ENCODE assay signal across 9 cellular contexts in genomic region chr6:134892362-134892761, GRCh38. TPM values are rescaled to one million over a fixed set of nuclear protein-coding genes. Genes with fewer than 3 reads are reported as not detected.
"Had no signal": no experiment of that assay in that cellular context is flagged by ENCODE, and none has a peak within 500 bp of the region (broad histone marks: within the 10 kb centered on the region; RNA-seq: fewer than 3 reads in every experiment).

No MANE protein-coding gene starts in this region.

- H3K4me3 ChIP-seq: GM23248, HAP-1 had no signal

- H3K27ac Mint-ChIP-seq: HFFc6 had no signal

- H3K4me3 Mint-ChIP-seq: HFFc6 had no signal

- DNase-seq: GM23248, GOT3, H7, HFFc6, IMR-90, KBM-7 had no signal

- H3K27ac ChIP-seq: GM23248, HL-60 had no signal

- H2AFZ ChIP-seq: GM23248 had no signal

- H3K9ac ChIP-seq: GM23248 had no signal

- H3K4me1 ChIP-seq: HAP-1 had no signal

- H3K36me3 ChIP-seq: HAP-1 had no signal

RNA-seq across cellular contexts. Expression of gene ALDH8A1, which starts 57.5 kb away (rescaled TPM):
- total RNA-seq: GM23248, H4, HFFc6 had no signal
- polyA plus RNA-seq: GM23248 had no signal
